ENCODE assay signal across 25 cellular contexts in the genomic region with DNA sequence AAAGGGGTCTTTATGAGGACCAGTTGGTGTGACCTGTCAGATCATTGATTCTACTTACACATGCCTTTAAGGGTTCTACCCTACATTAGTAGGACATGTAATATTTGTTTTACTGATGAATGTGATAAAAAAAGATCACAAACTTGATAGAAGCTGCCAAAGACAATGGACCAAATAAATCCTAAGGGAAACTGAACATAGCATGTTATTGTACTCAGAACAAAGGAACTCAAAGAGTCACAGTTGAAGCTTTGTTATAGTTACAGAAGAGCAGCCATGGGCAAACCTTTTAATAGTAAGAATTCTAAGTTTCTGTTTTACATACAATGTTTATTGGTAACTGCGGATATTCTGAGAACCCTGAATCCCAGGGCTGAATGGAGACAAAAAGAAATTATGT.
"Had no signal": no experiment of that assay in that cellular context is flagged by ENCODE, and none has a peak within 500 bp of the region (broad histone marks: within the 10 kb centered on the region; RNA-seq: fewer than 3 reads in every experiment).

No MANE protein-coding gene starts in this region.

- H3K9me3 ChIP-seq: right lobe of liver, thyroid gland had no signal

- H3K4me3 Mint-ChIP-seq: activated CD4-positive, alpha-beta memory T cell treated with anti-CD3 and anti-CD28 coated beads for 36 hours; activated CD4-positive, alpha-beta T cell treated with anti-CD3 and anti-CD28 coated beads, Interleukin-2, amount 10 ng/mL, durations not matched to agents 24 days and 14 days; activated naive CD4-positive, alpha-beta T cell treated with anti-CD3 and anti-CD28 coated beads, Interleukin-2, amount 10 ng/mL, durations not matched to agents 7 days and 5 days; activated naive CD8-positive, alpha-beta T cell treated with anti-CD3 and anti-CD28 coated beads, Interleukin-2, amount 10 ng/mL, durations not matched to agents 7 days and 5 days; activated T-cell treated with anti-CD3 and anti-CD28 coated beads, Interleukin-2, amount 50 U/mL, for 24 hours; central memory CD8-positive, alpha-beta T cell; nephron; stimulated activated effector memory CD8-positive, alpha-beta T cell treated with anti-CD3 and anti-CD28 coated beads, Interleukin-12 subunit alpha, Interleukin-12 subunit beta, amount 100 ng/mL, for 72 hours; stimulated activated naive CD8-positive, alpha-beta T cell treated with anti-CD3 and anti-CD28 coated beads, Interleukin-15, Interleukin-2, amounts not matched to agents 100 ng/mL and 50 ng/mL, for 24 hours; T-helper 17 cell had no signal

- H3K27me3 ChIP-seq: heart left ventricle, left lung, right lobe of liver, thyroid gland, upper lobe of left lung had no signal

- H3K4me1 ChIP-seq: heart left ventricle, left lung, lower lobe of right lung, right lobe of liver, thyroid gland, upper lobe of left lung had no signal

- H3K4me3 ChIP-seq: heart left ventricle, left lung, lower lobe of right lung, right lobe of liver, thyroid gland, upper lobe of left lung had no signal

- H3K36me3 Mint-ChIP-seq: activated CD4-positive, alpha-beta memory T cell treated with anti-CD3 and anti-CD28 coated beads for 36 hours; activated naive CD4-positive, alpha-beta T cell treated with anti-CD3 and anti-CD28 coated beads, Interleukin-2, amount 10 ng/mL, durations not matched to agents 7 days and 5 days; activated naive CD8-positive, alpha-beta T cell treated with anti-CD3 and anti-CD28 coated beads, Interleukin-2, amount 10 ng/mL, durations not matched to agents 7 days and 5 days; stimulated activated effector memory CD8-positive, alpha-beta T cell treated with anti-CD3 and anti-CD28 coated beads, Interleukin-12 subunit alpha, Interleukin-12 subunit beta, amount 100 ng/mL, for 72 hours had no signal

- H3K27me3 Mint-ChIP-seq: activated CD4-positive, alpha-beta memory T cell treated with anti-CD3 and anti-CD28 coated beads for 36 hours; activated CD4-positive, alpha-beta T cell treated with anti-CD3 and anti-CD28 coated beads, Interleukin-2, amount 10 ng/mL, durations not matched to agents 24 days and 14 days; activated naive CD4-positive, alpha-beta T cell treated with anti-CD3 and anti-CD28 coated beads, Interleukin-2, amount 10 ng/mL, durations not matched to agents 7 days and 5 days; activated naive CD8-positive, alpha-beta T cell treated with anti-CD3 and anti-CD28 coated beads, Interleukin-2, amount 10 ng/mL, durations not matched to agents 7 days and 5 days; activated T-cell treated with anti-CD3 and anti-CD28 coated beads, Interleukin-2, amount 50 U/mL, for 24 hours; central memory CD8-positive, alpha-beta T cell; stimulated activated naive CD8-positive, alpha-beta T cell treated with anti-CD3 and anti-CD28 coated beads, Interleukin-15, Interleukin-2, amounts not matched to agents 100 ng/mL and 50 ng/mL, for 24 hours; T-helper 17 cell had no signal

- H3K27ac Mint-ChIP-seq: activated CD4-positive, alpha-beta memory T cell treated with anti-CD3 and anti-CD28 coated beads for 36 hours; activated CD4-positive, alpha-beta T cell treated with anti-CD3 and anti-CD28 coated beads, Interleukin-2, amount 10 ng/mL, durations not matched to agents 24 days and 14 days; activated naive CD4-positive, alpha-beta T cell treated with anti-CD3 and anti-CD28 coated beads, Interleukin-2, amount 10 ng/mL, durations not matched to agents 7 days and 5 days; activated naive CD8-positive, alpha-beta T cell treated with anti-CD3 and anti-CD28 coated beads, Interleukin-2, amount 10 ng/mL, durations not matched to agents 7 days and 5 days; activated T-cell treated with anti-CD3 and anti-CD28 coated beads, Interleukin-2, amount 50 U/mL, for 24 hours; nephron; stimulated activated effector memory CD8-positive, alpha-beta T cell treated with anti-CD3 and anti-CD28 coated beads, Interleukin-12 subunit alpha, Interleukin-12 subunit beta, amount 100 ng/mL, for 72 hours; stimulated activated naive CD8-positive, alpha-beta T cell treated with anti-CD3 and anti-CD28 coated beads, Interleukin-15, Interleukin-2, amounts not matched to agents 100 ng/mL and 50 ng/mL, for 24 hours; T-helper 17 cell had no signal

- H3K36me3 ChIP-seq: heart left ventricle, left lung, lower lobe of right lung, right lobe of liver, thyroid gland, upper lobe of left lung had no signal

- H3K27ac ChIP-seq: heart left ventricle, left lung, lower lobe of right lung, right lobe of liver, thyroid gland, upper lobe of left lung had no signal

- H3K4me1 Mint-ChIP-seq: activated CD4-positive, alpha-beta T cell treated with anti-CD3 and anti-CD28 coated beads, Interleukin-2, amount 10 ng/mL, durations not matched to agents 24 days and 14 days; activated naive CD4-positive, alpha-beta T cell treated with anti-CD3 and anti-CD28 coated beads, Interleukin-2, amount 10 ng/mL, durations not matched to agents 7 days and 5 days; activated naive CD8-positive, alpha-beta T cell treated with anti-CD3 and anti-CD28 coated beads, Interleukin-2, amount 10 ng/mL, durations not matched to agents 7 days and 5 days; central memory CD8-positive, alpha-beta T cell; nephron; stimulated activated effector memory CD8-positive, alpha-beta T cell treated with anti-CD3 and anti-CD28 coated beads, Interleukin-12 subunit alpha, Interleukin-12 subunit beta, amount 100 ng/mL, for 72 hours; T-helper 17 cell had no signal

- DNase-seq: activated CD4-positive, alpha-beta memory T cell treated with anti-CD3 and anti-CD28 coated beads for 36 hours; activated CD4-positive, alpha-beta T cell treated with anti-CD3 and anti-CD28 coated beads, Interleukin-2, amount 10 ng/mL, durations not matched to agents 24 days and 14 days; activated CD4-positive, CD25-positive, alpha-beta regulatory T cell treated with anti-CD3 and anti-CD28 coated beads, Interleukin-2, amount 50 U/mL, for 72 hours; activated CD8-positive, alpha-beta memory T cell treated with anti-CD3 and anti-CD28 coated beads, Interleukin-2, amount 50 U/mL, for 4 hours; activated gamma-delta T cell; activated naive CD4-positive, alpha-beta T cell treated with anti-CD3 and anti-CD28 coated beads, Interleukin-2, amount 10 ng/mL, durations not matched to agents 7 days and 5 days; activated naive CD8-positive, alpha-beta T cell treated with anti-CD3 and anti-CD28 coated beads, Interleukin-2, amount 10 ng/mL, durations not matched to agents 7 days and 5 days; activated T-cell treated with anti-CD3 and anti-CD28 coated beads, Interleukin-2, amount 50 U/mL, for 24 hours; dermis blood vessel endothelial cell; effector CD8-positive, alpha-beta T cell; heart left ventricle; kidney glomerular epithelial cell; left lung; lower lobe of right lung; right lobe of liver; stimulated activated CD4-positive, alpha-beta T cell treated with anti-CD3 and anti-CD28 coated beads, Interleukin-12 subunit alpha, Interleukin-12 subunit beta, amount 100 ng/mL, for 4 hours; stimulated activated CD4-positive, alpha-beta T cell treated with anti-CD3 and anti-CD28 coated beads, Interleukin-4, amount 100 ng/mL, for 24 hours; T-helper 17 cell; T1000; thyroid gland; upper lobe of left lung had no signal

- ATAC-seq: heart left ventricle; left lung; lower lobe of right lung; right lobe of liver; stimulated activated effector memory CD8-positive, alpha-beta T cell treated with anti-CD3 and anti-CD28 coated beads, Interleukin-12 subunit alpha, Interleukin-12 subunit beta, amount 100 ng/mL, for 72 hours; T-helper 17 cell had no signal
